ENCODE assay signal across 9 cellular contexts in genomic region chr12:106753526-106753925, GRCh38. TPM values are rescaled to one million over a fixed set of nuclear protein-coding genes. Genes with fewer than 3 reads are reported as not detected.
DNase-seq lines count a peak whose midpoint lies in the region; ATAC-seq and TF ChIP-seq lines count a peak whose summit lies in the region.
"Had no signal": no experiment of that assay in that cellular context is flagged by ENCODE, and none has a peak within 500 bp of the region (broad histone marks: within the 10 kb centered on the region; RNA-seq: fewer than 3 reads in every experiment).

No MANE protein-coding gene starts in this region.

- H3K4me1 ChIP-seq in adrenal gland (replicated peaks in 1 of 2), result no peaks in the 10 kb centered on the region

- no peak overlapping the region for H3K4me3 ChIP-seq in adrenal gland
- no peak overlapping the region for H3K4me3 ChIP-seq in H7 (ENCODE audit: insufficient read depth, low read depth, low read length)
- H3K4me3 ChIP-seq: lung had no signal

- H3K36me3 ChIP-seq in adrenal gland (replicated peaks in 1 of 2), result no peaks in the 10 kb centered on the region
- H3K36me3 ChIP-seq in H7 (replicated peaks; ENCODE audit: control insufficient read depth, insufficient read depth, low read length), result no peaks in the 10 kb centered on the region

- WGBS in adrenal gland, 4 donors, result 84 to 87% (median 86%) methylated on average over 4 to 7 of the region's 7 CpGs

- no peak for TF ChIP-seq CTCF in GM10266 (IDR thresholded peaks at IDR 0.05; ENCODE audit: control insufficient read depth, insufficient read depth, low read depth, missing control alignments)
- no peak for TF ChIP-seq CTCF in adrenal gland (IDR thresholded peaks at IDR 0.05)

- no peak for TF ChIP-seq POLR2A in adrenal gland (IDR thresholded peaks at IDR 0.05)

- intact Hi-C loops in adrenal gland (cut with DNase I), result no loop called here

- ATAC-seq in GM21717 (IDR thresholded peaks at IDR 0.05; ENCODE audit: unreplicated experiment), result peak; percentile 98

- H3K27me3 ChIP-seq in adrenal gland (no peaks in the 10 kb centered on the region), H7 (ENCODE audit: control insufficient read depth, insufficient read depth, low read length) (no peaks in the 10 kb centered on the region)

- no peaks in the 10 kb centered on the region for H3K9me3 ChIP-seq in adrenal gland (replicated peaks in 1 of 3)

- no peak overlapping the region for H3K27ac ChIP-seq in adrenal gland

- DNase-seq in GM10266 (ENCODE audit: extremely low spot score) (peak; percentile 69), NAMALWA (ENCODE audit: low spot score) (peak; percentile 55), NCI-H2196 treated with DMSO at 0.1 percent for 48 hours (lab: John Stamatoyannopoulos, UW; ENCODE audit: unreplicated experiment) (no peak), adrenal gland (no peak), H7 (no peak)
- DNase-seq in activated T-helper 9 cell treated with anti-CD3 and anti-CD28 coated beads, Interleukin-2, amount 50 U/mL, for 16 hours (ENCODE audit: low read depth), result peak; percentile 36
- DNase-seq in stimulated activated naive CD4-positive, alpha-beta T cell (lab: John Stamatoyannopoulos, UW), result peak in 5 of 6 experiments; percentile 7 to 55 (median 33)

RNA-seq across cellular contexts. Expression of gene RIC8B, which starts 21.0 kb away (rescaled TPM):
- 10 to 100 TPM in 7 of 8 donors, 1 to 10 TPM in 1; 8.2 to 24.1 (median 14.5) TPM for total RNA-seq in adrenal gland
- 10 to 100 TPM in 1 of 3 donors, 1 to 10 TPM in 2; 5.1 to 21.6 (median 5.4) TPM for polyA plus RNA-seq in adrenal gland
- total RNA-seq in H7 (2014; rRNA removed; shearing (Covaris generic)), result 10.7 and 15.2 TPM in 2 replicates

Comparison
In these comparisons a context has a peak if more than half of its experiments do, and no peak if none do; other contexts are left out.
1. DNase-seq: peak in GM10266 (single experiment), NAMALWA (single experiment), activated T-helper 9 cell treated with anti-CD3 and anti-CD28 coated beads, Interleukin-2, amount 50 U/mL, for 16 hours (single experiment) and stimulated activated naive CD4-positive, alpha-beta T cell (5 of 6); none in NCI-H2196 treated with DMSO at 0.1 percent for 48 hours (single experiment), adrenal gland (0 of 7) and H7 (single experiment).